Comparison of ENCODE assay signal across 8 cellular contexts in the genomic region with DNA sequence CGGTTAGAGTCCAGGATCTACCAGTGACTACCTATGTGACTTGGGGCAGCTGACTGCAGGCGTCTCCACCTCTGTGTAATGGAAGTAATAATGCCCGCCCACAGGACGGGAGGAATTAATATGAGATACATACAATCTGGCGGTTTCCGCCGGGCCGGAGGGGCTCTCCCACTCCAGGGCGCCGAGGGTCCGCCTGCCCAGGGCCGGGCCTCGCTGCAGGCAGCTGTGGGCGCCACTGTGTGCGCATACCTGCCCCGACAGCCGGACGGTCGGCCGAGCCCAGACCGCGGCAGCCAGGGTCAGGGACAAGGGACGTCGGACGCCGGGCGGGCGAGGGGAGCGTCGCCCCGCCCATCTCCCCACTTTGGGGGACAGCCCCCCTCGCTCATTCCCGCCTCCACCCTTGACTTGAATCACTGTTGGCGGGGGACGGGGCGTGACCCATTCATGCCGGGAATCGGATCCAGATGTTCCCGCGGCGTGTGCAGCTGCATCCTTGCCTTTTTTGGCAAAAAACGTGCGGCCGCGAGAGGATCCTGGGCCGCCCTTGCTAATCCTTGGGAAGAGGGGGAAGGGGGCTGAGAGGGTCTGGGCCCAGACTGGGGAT. TPM values are rescaled to one million over a fixed set of nuclear protein-coding genes. Genes with fewer than 3 reads are reported as not detected.
DNase-seq lines count a peak whose midpoint lies in the region; ATAC-seq and TF ChIP-seq lines count a peak whose summit lies in the region.

No MANE protein-coding gene starts in this region.

- H3K4me3 ChIP-seq in AG10803 (ENCODE audit: low read length) = peak overlapping the region; percentile 40
- H3K4me3 ChIP-seq in HL-60 (replicated peaks; ENCODE audit: insufficient read depth, low read length) = peak overlapping the region; percentile 31
- peak overlapping the region; percentile 10 for H3K4me3 ChIP-seq in right cardiac atrium (ENCODE audit: low read length)

- 2 to 26% (median 7%) methylated on average over 41 to 46 of the region's 46 CpGs for WGBS in adipose tissue, 3 donors
- WGBS in right cardiac atrium = 10% methylated on average over 46 of the region's 46 CpGs

- TF ChIP-seq CTCF in AG10803 (conservative IDR thresholded peaks at IDR 0.05; ENCODE audit: low read length) = no peak
- TF ChIP-seq CTCF in HL-60 (IDR thresholded peaks at IDR 0.05; ENCODE audit: insufficient read depth, low read length) = no peak

- DNase-seq in AG10803 (ENCODE audit: low read depth) = peak; percentile 94
- no peak for DNase-seq in HL-60 (ENCODE audit: low read depth in 1 of 2, low spot score in 1 of 2)
- DNase-seq in right cardiac atrium = peak; percentile 86 to 94 (median 93)
- peak; percentile 88 for DNase-seq in sciatic nerve (ENCODE audit: low spot score)
- DNase-seq in HuH-7.5 (ENCODE audit: low spot score) = no peak
- no peak for DNase-seq in NCI-H82 (lab: John Stamatoyannopoulos, UW)
- no peak for DNase-seq in cerebellar nuclear complex (lab: John Stamatoyannopoulos, UW)

- H3K27ac ChIP-seq in HL-60 (replicated peaks) (peak overlapping the region; percentile 58), adipose tissue (ENCODE audit: low read depth, low read length) (peak overlapping the region; percentile 59), right cardiac atrium (ENCODE audit: low read length) (peak overlapping the region; percentile 7)

- ATAC-seq in right cardiac atrium (peak; percentile 68 to 84), sciatic nerve (peak; percentile 64)

- H3K4me1 ChIP-seq in right cardiac atrium (ENCODE audit: control insufficient read depth, insufficient read depth, low read length) = peaks cover 16% of the 10 kb centered on the region

- H3K27me3 ChIP-seq in HL-60 (ENCODE audit: insufficient read depth, poor library complexity, severe bottlenecking) (no peaks in the 10 kb centered on the region), right cardiac atrium (ENCODE audit: control insufficient read depth, insufficient read depth) (no peaks in the 10 kb centered on the region)

- intact Hi-C loops in right cardiac atrium (cut with DNase I) (no loop called here), sciatic nerve (cut with DNase I) (no loop called here)

- no peaks in the 10 kb centered on the region for H3K9me3 ChIP-seq in right cardiac atrium (ENCODE audit: control insufficient read depth, low read length)

RNA-seq across cellular contexts. Expression of a gene that starts 6.1 kb away (rescaled TPM):
- 10 to 100 TPM; 15.1 to 28.7 (median 26.7) TPM for polyA plus RNA-seq in adipose tissue
- 10 to 100 TPM; 25.2 to 34.1 (median 31.0) TPM for total RNA-seq in right cardiac atrium
- polyA plus RNA-seq in right cardiac atrium = 14.4 TPM
- total RNA-seq in sciatic nerve = 47.9 TPM

RNA-seq across cellular contexts. Expression of a gene that starts 9.4 kb away (rescaled TPM):
- polyA plus RNA-seq in adipose tissue (10 to 100 TPM; 11.0 to 16.3 (median 14.1) TPM), right cardiac atrium (9.7 TPM)
- total RNA-seq in right cardiac atrium (10 to 100 TPM in 1 of 4 donors, 1 to 10 TPM in 3; 8.1 to 15.6 (median 9.1) TPM), sciatic nerve (27.9 TPM)

RNA-seq across cellular contexts. Expression of a gene that starts 16.7 kb away (rescaled TPM):
- polyA plus RNA-seq in adipose tissue (10 to 100 TPM; 17.3 to 30.4 (median 28.3) TPM), right cardiac atrium (34.5 TPM)
- total RNA-seq in right cardiac atrium (10 to 100 TPM; 25.5 to 31.9 (median 30.0) TPM), sciatic nerve (32.6 TPM)

RNA-seq across cellular contexts. Expression of a gene that starts 49.0 kb away (rescaled TPM):
- polyA plus RNA-seq in adipose tissue (10 to 100 TPM in 2 of 3 donors, 1 to 10 TPM in 1; 5.1 to 15.0 (median 10.0) TPM), right cardiac atrium (11.7 TPM)
- total RNA-seq in right cardiac atrium (10 to 100 TPM; 16.4 to 22.4 (median 17.6) TPM), sciatic nerve (44.4 TPM)

RNA-seq across cellular contexts. Expression of a gene that starts 50.7 kb away (rescaled TPM):
- polyA plus RNA-seq in adipose tissue = under 1 TPM in 1 of 3 donors, not detected in 2; 0.07 TPM
- total RNA-seq in right cardiac atrium = under 1 TPM in 3 of 4 donors, not detected in 1; 0.09 to 0.17 (median 0.17) TPM
- 0.07 TPM for polyA plus RNA-seq in right cardiac atrium
- 19.1 TPM for total RNA-seq in sciatic nerve

Comparison
In these comparisons a context has a peak if more than half of its experiments do, and no peak if none do; other contexts are left out.
1. DNase-seq: peak in AG10803 (single experiment), right cardiac atrium (3 of 3) and sciatic nerve (single experiment); none in HL-60 (0 of 2), HuH-7.5 (single experiment), NCI-H82 (single experiment) and cerebellar nuclear complex (0 of 2).
2. H3K27ac ChIP-seq: peak in every context shown above with its lines; median percentile 59 in adipose tissue; 58 in HL-60; 7 in right cardiac atrium.
3. Peak in every context shown above with its lines, with median percentiles within 50 percentile points of each other: H3K4me3 ChIP-seq.